In genomic region chr6:77456531-77457248, GRCh38 we compare ENCODE assay signal across 8 cellular contexts. TPM values are rescaled to one million over a fixed set of nuclear protein-coding genes. Genes with fewer than 3 reads are reported as not detected.
DNase-seq lines count a peak whose midpoint lies in the region; ATAC-seq and TF ChIP-seq lines count a peak whose summit lies in the region.

No MANE protein-coding gene starts in this region.

- no peak overlapping the region for H2AFZ ChIP-seq in trophoblast cell (ENCODE audit: insufficient read depth, low read length, poor library complexity)

- no peak overlapping the region for H4K8ac ChIP-seq in trophoblast cell (ENCODE audit: low read depth, low read length)

- H4K12ac ChIP-seq in trophoblast cell (ENCODE audit: low read depth, low read length), result no peak overlapping the region

- no peak overlapping the region for H2AK5ac ChIP-seq in trophoblast cell (ENCODE audit: low read length)

- H3K27ac ChIP-seq in SJCRH30 (peak overlapping the region; percentile 29), trophoblast cell (ENCODE audit: low read depth, low read length) (peak overlapping the region; percentile 28)

- H3K18ac ChIP-seq in trophoblast cell (ENCODE audit: low read length), result no peak overlapping the region

- TF ChIP-seq CTCF in fibroblast of mammary gland (conservative IDR thresholded peaks at IDR 0.05; ENCODE audit: control insufficient read depth, insufficient read depth, low read depth, low read length), result no peak

- H3K27me3 ChIP-seq in SJCRH30 (no peaks in the 10 kb centered on the region), trophoblast cell (ENCODE audit: insufficient read depth, low read length) (no peaks in the 10 kb centered on the region)

- no CpG with 5 or more reads among the region's 5 CpGs for WGBS in trophoblast cell (ENCODE audit: extremely low coverage, insufficient coverage, insufficient read length)

- H3K4me1 ChIP-seq in SJCRH30 (peaks cover 10% of the 10 kb centered on the region), trophoblast cell (ENCODE audit: control insufficient read depth in 1 of 2, insufficient read depth in 2 of 2, low read length in 2 of 2) (peaks cover 5% of the 10 kb centered on the region in 2 experiments)

- no peaks in the 10 kb centered on the region for H3K79me2 ChIP-seq in trophoblast cell (ENCODE audit: control insufficient read depth, insufficient read depth, low read length, poor library complexity)

- no peak overlapping the region for H3K23ac ChIP-seq in trophoblast cell (ENCODE audit: low read length)

- H3K4me3 ChIP-seq in SJCRH30 (no peak overlapping the region), fibroblast of mammary gland (ENCODE audit: control insufficient read depth, low read depth, low read length) (no peak overlapping the region), trophoblast cell (ENCODE audit: low read depth, low read length) (no peak overlapping the region)

- no peaks in the 10 kb centered on the region for H3K36me3 ChIP-seq in SJCRH30
- no peaks in the 10 kb centered on the region for H3K36me3 ChIP-seq in trophoblast cell (ENCODE audit: control insufficient read depth in 1 of 2, insufficient read depth in 2 of 2, low read length in 2 of 2)

- no peak overlapping the region for H2BK120ac ChIP-seq in trophoblast cell (ENCODE audit: insufficient read depth, low read length, poor library complexity)

- H3K4me2 ChIP-seq in trophoblast cell (ENCODE audit: low read length), result no peak overlapping the region

- no peak overlapping the region for H3K4ac ChIP-seq in trophoblast cell (ENCODE audit: low read depth, low read length)

- H3K9me3 ChIP-seq in SJCRH30 (replicated peaks) (no peaks in the 10 kb centered on the region), trophoblast cell (ENCODE audit: insufficient read depth, low read depth, low read length) (no peaks in the 10 kb centered on the region)

- H2BK12ac ChIP-seq in trophoblast cell (ENCODE audit: low read length), result no peak overlapping the region

- H3K79me1 ChIP-seq in trophoblast cell (ENCODE audit: low read length), result peaks cover 5% of the 10 kb centered on the region

- no peak overlapping the region for H3K14ac ChIP-seq in trophoblast cell (ENCODE audit: low read length)

- peak; percentile 81 for DNase-seq in GM03348 (ENCODE audit: low spot score)
- peak; percentile 39 to 63 for DNase-seq in SJCRH30
- peak; percentile 99 for DNase-seq in fibroblast of mammary gland (ENCODE audit: low read depth)
- peak; percentile 76 to 86 for DNase-seq in trophoblast cell
- no peak for DNase-seq in NCI-H1105 (lab: John Stamatoyannopoulos, UW)
- no peak for DNase-seq in CD1c-positive myeloid dendritic cell (ENCODE audit: extremely low spot score)
- DNase-seq in nucleus accumbens (lab: John Stamatoyannopoulos, UW), result no peak

- peak overlapping the region; percentile 75 for H4K91ac ChIP-seq in trophoblast cell (ENCODE audit: low read depth, low read length)

- no peak overlapping the region for H3K9ac ChIP-seq in trophoblast cell (ENCODE audit: low read length)

- H2BK5ac ChIP-seq in trophoblast cell (ENCODE audit: low read depth, low read length, poor library complexity), result peak overlapping the region; percentile 75

- no peak for ATAC-seq in HG03159 (IDR thresholded peaks at IDR 0.05; ENCODE audit: unreplicated experiment)

RNA-seq across cellular contexts. Expression of gene HTR1B, which starts 6.6 kb away (rescaled TPM):
- total RNA-seq in SJCRH30 (2014; rRNA removed; shearing (Covaris generic)), result not detected in 2 replicates
- 0.51 and 0.53 TPM in 2 replicates for polyA plus RNA-seq in trophoblast cell (2013)

Comparison
In these comparisons a context has a peak if more than half of its experiments do, and no peak if none do; other contexts are left out.
1. DNase-seq: peak in GM03348 (single experiment), SJCRH30 (2 of 2), fibroblast of mammary gland (single experiment) and trophoblast cell (2 of 2); none in NCI-H1105 (single experiment), CD1c-positive myeloid dendritic cell (single experiment) and nucleus accumbens (0 of 56).